ENCODE assay signal across 16 cellular contexts in genomic region chr3:12107071-12107713, GRCh38. TPM values are rescaled to one million over a fixed set of nuclear protein-coding genes. Genes with fewer than 3 reads are reported as not detected.
DNase-seq lines count a peak whose midpoint lies in the region; ATAC-seq and TF ChIP-seq lines count a peak whose summit lies in the region.
"Had no signal": no experiment of that assay in that cellular context is flagged by ENCODE, and none has a peak within 500 bp of the region (broad histone marks: within the 10 kb centered on the region; RNA-seq: fewer than 3 reads in every experiment).

No MANE protein-coding gene starts in this region.

- no peaks in the 10 kb centered on the region for H3K4me1 ChIP-seq in osteoblast (ENCODE audit: insufficient read depth, low read length)
- H3K4me1 ChIP-seq in BE2C = no peaks in the 10 kb centered on the region
- H3K4me1 ChIP-seq in SJCRH30 = no peaks in the 10 kb centered on the region
- H3K4me1 ChIP-seq: HAP-1 had no signal

- H3K4me2 ChIP-seq in osteoblast (ENCODE audit: insufficient read depth, low read length) = no peak overlapping the region

- TF ChIP-seq CTCF in osteoblast (IDR thresholded peaks at IDR 0.05; ENCODE audit: extremely low read depth, low read depth, low read length) = no peak
- TF ChIP-seq CTCF in BE2C (IDR thresholded peaks at IDR 0.05; ENCODE audit: low read depth, low read length) = no peak

- no peaks in the 10 kb centered on the region for H3K79me2 ChIP-seq in osteoblast (ENCODE audit: insufficient read depth, low read length)

- ATAC-seq in SK-N-SH treated with all-trans-retinoic acid at 6 μM for 48 hours = no peak

- H3K27ac ChIP-seq in osteoblast (ENCODE audit: low read depth, low read length) = no peak overlapping the region
- H3K27ac ChIP-seq in SJCRH30 = no peak overlapping the region

- H3K9me3 ChIP-seq in osteoblast (ENCODE audit: low read depth, low read length) (no peaks in the 10 kb centered on the region), BE2C (no peaks in the 10 kb centered on the region), SJCRH30 (replicated peaks) (no peaks in the 10 kb centered on the region; the same call in 1 of the 2 replicates)
- H3K9me3 ChIP-seq: HAP-1 had no signal

- H3K4me3 ChIP-seq in osteoblast (ENCODE audit: insufficient read depth, low read length) = no peak overlapping the region
- H3K4me3 ChIP-seq in BE2C (ENCODE audit: low read depth, low read length) = no peak overlapping the region
- no peak overlapping the region for H3K4me3 ChIP-seq in SJCRH30
- H3K4me3 ChIP-seq: HAP-1 had no signal

- H3K36me3 ChIP-seq in osteoblast (ENCODE audit: insufficient read depth, low read length) (no peaks in the 10 kb centered on the region), BE2C (no peaks in the 10 kb centered on the region; the same call in 1 of the 2 replicates), SJCRH30 (no peaks in the 10 kb centered on the region)
- H3K36me3 ChIP-seq: HAP-1 had no signal

- no peak overlapping the region for H2AFZ ChIP-seq in osteoblast (ENCODE audit: low read length)

- H3K27me3 ChIP-seq in osteoblast (ENCODE audit: insufficient read depth, low read length) = peaks cover under 1% of the 10 kb centered on the region
- no peaks in the 10 kb centered on the region for H3K27me3 ChIP-seq in BE2C
- peaks cover 3% of the 10 kb centered on the region; the same call in 1 of the 2 replicates for H3K27me3 ChIP-seq in SJCRH30

- DNase-seq in HT1080 (ENCODE audit: low read depth) = peak; percentile 9
- peak; percentile 50 to 81 for DNase-seq in dermis microvascular lymphatic vessel endothelial cell (ENCODE audit: low read depth in 2 of 2)
- peak; percentile 1 for DNase-seq in osteoblast (ENCODE audit: insufficient read length, low spot score, missing footprints)
- DNase-seq in DMS79 (lab: John Stamatoyannopoulos, UW) = no peak
- no peak for DNase-seq in NCI-H1694 treated with DMSO at 0.1 percent for 48 hours (lab: John Stamatoyannopoulos, UW)
- no peak for DNase-seq in BE2C
- DNase-seq in SJCRH30 = no peak
- DNase-seq: ACHN; Calu3; CD4-positive, alpha-beta T cell; DMS 273 treated with DMSO at 0.1 percent for 48 hours; DMS79 treated with DMSO at 0.1 percent for 48 hours; EL; GDM1 had no signal

- no peaks in the 10 kb centered on the region for H4K20me1 ChIP-seq in osteoblast (ENCODE audit: insufficient read depth, low read length)

TF ChIP-seq in SK-N-SH treated with all-trans-retinoic acid at 6 μM for 48 hours, 23 proteins besides CTCF, POLR2A, EP300 and RAD21 (continues in another document):
- TF ChIP-seq POU6F1 (CRISPR knock-in tag; IDR thresholded peaks at IDR 0.05; ENCODE audit: borderline replicate concordance, low read depth) (no peak), PPARA (CRISPR knock-in tag; IDR thresholded peaks at IDR 0.05; ENCODE audit: borderline replicate concordance) (no peak), OSR1 (CRISPR knock-in tag; IDR thresholded peaks at IDR 0.05) (no peak), ISL1 (CRISPR knock-in tag; IDR thresholded peaks at IDR 0.05) (peak; percentile 96), CSDC2 (CRISPR knock-in tag; IDR thresholded peaks at IDR 0.05) (no peak), ZFP3 (CRISPR knock-in tag; IDR thresholded peaks at IDR 0.05) (peak; percentile 83), TCF4 (CRISPR knock-in tag; IDR thresholded peaks at IDR 0.05; ENCODE audit: borderline replicate concordance) (peak; percentile 80), ZNF565 (CRISPR knock-in tag; conservative IDR thresholded peaks at IDR 0.05; ENCODE audit: low read depth) (no peak), PATZ1 (CRISPR knock-in tag; IDR thresholded peaks at IDR 0.05; ENCODE audit: borderline replicate concordance) (no peak), ARNTL (CRISPR knock-in tag; IDR thresholded peaks at IDR 0.05; ENCODE audit: borderline replicate concordance, low read depth) (no peak), TOX (CRISPR knock-in tag; IDR thresholded peaks at IDR 0.05; ENCODE audit: borderline replicate concordance) (no peak), ZC3H10 (CRISPR knock-in tag; IDR thresholded peaks at IDR 0.05) (no peak), CSRNP3 (CRISPR knock-in tag; IDR thresholded peaks at IDR 0.05) (0 out of 2 replicates have a peak, but pooled peaks have one; percentile 62), ZNF70 (CRISPR knock-in tag; IDR thresholded peaks at IDR 0.05) (no peak), SNAI2 (CRISPR knock-in tag; IDR thresholded peaks at IDR 0.05) (peak; percentile 62; the same call in 1 of the 2 replicates), GLIS3 (CRISPR knock-in tag; IDR thresholded peaks at IDR 0.05) (0 out of 2 replicates have a peak, but pooled peaks have one; percentile 10), ZFP30 (CRISPR knock-in tag; IDR thresholded peaks at IDR 0.05) (no peak), TSHZ2 (CRISPR knock-in tag; IDR thresholded peaks at IDR 0.05) (peak; percentile 94), BACH2 (CRISPR knock-in tag; IDR thresholded peaks at IDR 0.05; ENCODE audit: borderline replicate concordance) (no peak), RARB (CRISPR knock-in tag; IDR thresholded peaks at IDR 0.05) (no peak), ZNF8 (CRISPR knock-in tag; IDR thresholded peaks at IDR 0.05) (peak; percentile 23; the same call in 1 of the 2 replicates)

RNA-seq across cellular contexts. Expression of gene TIMP4, which starts 51.5 kb away (rescaled TPM):
- total RNA-seq in HT1080 (2014; rRNA removed; shearing (Covaris generic)) = not detected in 2 replicates
- not detected in 2 replicates for polyA plus RNA-seq in HT1080 (2015; cell fraction: cytosol; rRNA removed)
- not detected in 2 replicates for polyA plus RNA-seq in HT1080 (2015; cell fraction: nucleus; rRNA removed)
- 0.51 and 0.64 TPM in 2 replicates for total RNA-seq in dermis microvascular lymphatic vessel endothelial cell
- total RNA-seq in osteoblast = 2.4 and 3.3 TPM in 2 replicates
- not detected for polyA plus RNA-seq in BE2C (2012; ENCODE audit: insufficient read depth, insufficient read length, low read depth)
- total RNA-seq in SJCRH30 (2014; rRNA removed; shearing (Covaris generic)) = not detected in 2 replicates
- total RNA-seq: CD4-positive, alpha-beta T cell had no signal

Comparison
In these comparisons a context has a peak if more than half of its experiments do, and no peak if none do; other contexts are left out.
1. DNase-seq: peak in HT1080 (single experiment), dermis microvascular lymphatic vessel endothelial cell (2 of 2) and osteoblast (single experiment); none in DMS79 (single experiment), NCI-H1694 treated with DMSO at 0.1 percent for 48 hours (single experiment), BE2C (single experiment) and SJCRH30 (0 of 2).